Comparison of ENCODE assay signal across 31 cellular contexts in genomic region chr10:22893776-22894175, GRCh38. TPM values are rescaled to one million over a fixed set of nuclear protein-coding genes. Genes with fewer than 3 reads are reported as not detected.
"Had no signal": no experiment of that assay in that cellular context is flagged by ENCODE, and none has a peak within 500 bp of the region (broad histone marks: within the 10 kb centered on the region; RNA-seq: fewer than 3 reads in every experiment).

No MANE protein-coding gene starts in this region.

- H3K4me1 ChIP-seq: ascending aorta, breast epithelium, colonic mucosa had no signal

- H3K27ac ChIP-seq: ascending aorta, breast epithelium, cardiac muscle cell, colonic mucosa, dorsolateral prefrontal cortex, VCaP had no signal

- H3K27me3 ChIP-seq: ascending aorta, breast epithelium, cardiac muscle cell, colonic mucosa, dorsolateral prefrontal cortex had no signal

- ATAC-seq: activated naive CD4-positive, alpha-beta T cell treated with anti-CD3 and anti-CD28 coated beads, Interleukin-2, amount 50 U/mL, for 72 hours; activated T-cell treated with anti-CD3 and anti-CD28 coated beads, Interleukin-2, amount 50 U/mL, for 72 hours; esophagus mucosa had no signal

- H3K9me3 ChIP-seq: colonic mucosa had no signal

- DNase-seq: activated CD4-positive, alpha-beta memory T cell treated with anti-CD3 and anti-CD28 coated beads, Interleukin-2, amount 10 ng/mL, durations not matched to agents 7 days and 5 days; activated CD4-positive, alpha-beta T cell treated with anti-CD3 and anti-CD28 coated beads for 1 hour; activated CD4-positive, alpha-beta T cell treated with anti-CD3 and anti-CD28 coated beads for 4 hours; activated CD4-positive, alpha-beta T cell treated with anti-CD3 and anti-CD28 coated beads, Interleukin-2, amount 10 ng/mL, durations not matched to agents 7 days and 5 days; activated CD4-positive, alpha-beta T cell treated with anti-CD3 and anti-CD28 coated beads, Interleukin-2, amount 50 U/mL, for 4 hours; activated CD8-positive, alpha-beta memory T cell treated with anti-CD3 and anti-CD28 coated beads, Interleukin-2, amount 50 U/mL, for 48 hours; activated gamma-delta T cell; activated naive CD4-positive, alpha-beta T cell; activated naive CD4-positive, alpha-beta T cell treated with anti-CD3 and anti-CD28 coated beads, Interleukin-2, amount 10 ng/mL, durations not matched to agents 7 days and 5 days; activated naive CD8-positive, alpha-beta T cell treated with anti-CD3 and anti-CD28 coated beads, Interleukin-2, amount 10 ng/mL, durations not matched to agents 7 days and 5 days; activated T-cell treated with anti-CD3 and anti-CD28 coated beads for 4 hours; activated T-cell treated with anti-CD3 and anti-CD28 coated beads, Interleukin-2, amount 50 U/mL, for 24 hours; activated T-cell treated with anti-CD3 and anti-CD28 coated beads, Interleukin-2, amount 50 U/mL, for 72 hours; central memory CD4-positive, alpha-beta T cell; cerebellar nuclear complex; colonic mucosa; dorsolateral prefrontal cortex; effector memory CD4-positive, alpha-beta T cell; endodermal cell; foreskin fibroblast; head of caudate nucleus; T-helper 2 cell had no signal

- H3K36me3 ChIP-seq: ascending aorta, breast epithelium, cardiac muscle cell, colonic mucosa had no signal

- H3K4me3 ChIP-seq: ascending aorta, breast epithelium, cardiac muscle cell, colonic mucosa, dorsolateral prefrontal cortex had no signal

- FAIRE-seq: frontal cortex, TTC549 had no signal

RNA-seq across cellular contexts. Expression of gene ARMC3, which starts 34.1 kb away (rescaled TPM):
- total RNA-seq: activated CD4-positive, alpha-beta memory T cell treated with anti-CD3 and anti-CD28 coated beads, Interleukin-2, amount 10 ng/mL, durations not matched to agents 7 days and 5 days; activated CD4-positive, alpha-beta T cell treated with anti-CD3 and anti-CD28 coated beads, Interleukin-2, amount 10 ng/mL, durations not matched to agents 7 days and 5 days; activated naive CD4-positive, alpha-beta T cell treated with anti-CD3 and anti-CD28 coated beads, Interleukin-2, amount 50 U/mL, for 72 hours; activated naive CD8-positive, alpha-beta T cell treated with anti-CD3 and anti-CD28 coated beads, Interleukin-2, amount 10 ng/mL, durations not matched to agents 7 days and 5 days; activated T-cell treated with anti-CD3 and anti-CD28 coated beads, Interleukin-2, amount 50 U/mL, for 72 hours; ascending aorta; cardiac muscle cell; colonic mucosa; esophagus mucosa; T-helper 1 cell treated with Interleukin-12 subunit alpha and Interleukin-12 subunit beta and Interleukin-4 antibody, amounts not matched to agents 30 ng/mL and 1 ng/mL, for 36 hours had no signal
- polyA plus RNA-seq: cardiac muscle cell had no signal
